Comparison of ENCODE assay signal across 18 cellular contexts in the genomic region with DNA sequence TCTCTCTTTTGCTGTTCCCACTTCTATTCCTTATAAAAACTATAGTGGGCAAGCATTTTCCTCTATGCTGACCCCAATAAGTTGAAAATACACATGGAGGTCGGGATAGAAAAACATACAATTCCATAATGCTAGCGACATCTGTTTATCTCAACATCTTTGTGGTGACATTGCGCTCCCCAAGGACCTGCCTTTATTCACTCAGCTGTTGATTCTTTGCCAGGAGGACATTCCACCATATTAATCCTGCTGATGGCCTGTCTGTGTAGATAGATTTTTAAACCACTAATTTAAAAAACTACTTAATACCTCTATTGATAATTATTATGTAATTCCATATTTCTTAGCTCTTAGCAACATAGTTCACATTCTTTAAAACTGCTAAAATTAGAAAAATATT.
DNase-seq lines count a peak whose midpoint lies in the region; ATAC-seq and TF ChIP-seq lines count a peak whose summit lies in the region.
"Had no signal": no experiment of that assay in that cellular context is flagged by ENCODE, and none has a peak within 500 bp of the region (broad histone marks: within the 10 kb centered on the region; RNA-seq: fewer than 3 reads in every experiment).

No MANE protein-coding gene starts in this region.

- H3K4me3 Mint-ChIP-seq in activated CD8-positive, alpha-beta memory T cell treated with anti-CD3 and anti-CD28 coated beads, Interleukin-2, amount 10 ng/mL, durations not matched to agents 7 days and 5 days = no peak overlapping the region
- H3K4me3 Mint-ChIP-seq: CD14-positive monocyte; CD4-positive, alpha-beta memory T cell; H9 had no signal

- in situ Hi-C loops in brain microvascular endothelial cell (cut with HindIII; ENCODE audit: low pct_ligation_motif_present, low sequenced_read_pairs) = no loop called here

- CTCF ChIA-PET in activated CD8-positive, alpha-beta memory T cell treated with anti-CD3 and anti-CD28 coated beads, Interleukin-2, amount 10 ng/mL, durations not matched to agents 7 days and 5 days (lab: Charles Lee) = no interaction called here

- no peaks in the 10 kb centered on the region for H3K36me3 ChIP-seq in brain microvascular endothelial cell (replicated peaks)
- H3K36me3 ChIP-seq: BLaER1 had no signal

- no peaks in the 10 kb centered on the region for H3K27me3 Mint-ChIP-seq in activated CD8-positive, alpha-beta memory T cell treated with anti-CD3 and anti-CD28 coated beads, Interleukin-2, amount 10 ng/mL, durations not matched to agents 7 days and 5 days

- DNase-seq in DMS 273 (lab: John Stamatoyannopoulos, UW; ENCODE audit: unreplicated experiment) = peak; percentile 37
- DNase-seq in DMS 273 treated with DMSO at 0.1 percent for 48 hours (lab: John Stamatoyannopoulos, UW) = no peak
- peak; percentile 13 for DNase-seq in brain microvascular endothelial cell
- DNase-seq in retinal pigment epithelial cell (ENCODE audit: low read depth) = peak; percentile 52
- DNase-seq in NOMO-1 treated with DMSO at 0.1 percent for 48 hours (lab: John Stamatoyannopoulos, UW; ENCODE audit: unreplicated experiment) = no peak
- DNase-seq in T-helper 9 cell = no peak
- no peak for DNase-seq in activated CD8-positive, alpha-beta memory T cell treated with anti-CD3 and anti-CD28 coated beads, Interleukin-2, amount 10 ng/mL, durations not matched to agents 7 days and 5 days
- DNase-seq: CD4-positive, alpha-beta memory T cell; DMS53; DND-41; EL; H9 had no signal

- no peak for TF ChIP-seq CTCF in brain microvascular endothelial cell (IDR thresholded peaks at IDR 0.05; ENCODE audit: low read depth, low read length, missing control alignments)
- TF ChIP-seq CTCF in retinal pigment epithelial cell (conservative IDR thresholded peaks at IDR 0.05; ENCODE audit: low read depth, low read length) = no peak

- H3K4me3 ChIP-seq in brain microvascular endothelial cell (ENCODE audit: low read depth, low read length) (no peak overlapping the region), retinal pigment epithelial cell (ENCODE audit: low read length) (no peak overlapping the region)
- H3K4me3 ChIP-seq: A549, BLaER1 had no signal

- ATAC-seq in activated CD8-positive, alpha-beta memory T cell treated with anti-CD3 and anti-CD28 coated beads, Interleukin-2, amount 10 ng/mL, durations not matched to agents 7 days and 5 days = no peak
- ATAC-seq: A549 had no signal

- H3K4me1 Mint-ChIP-seq in activated CD8-positive, alpha-beta memory T cell treated with anti-CD3 and anti-CD28 coated beads, Interleukin-2, amount 10 ng/mL, durations not matched to agents 7 days and 5 days = no peaks in the 10 kb centered on the region
- H3K4me1 Mint-ChIP-seq: CD4-positive, alpha-beta memory T cell; H9 had no signal

- no peaks in the 10 kb centered on the region for H3K36me3 Mint-ChIP-seq in activated CD8-positive, alpha-beta memory T cell treated with anti-CD3 and anti-CD28 coated beads, Interleukin-2, amount 10 ng/mL, durations not matched to agents 7 days and 5 days
- H3K36me3 Mint-ChIP-seq: CD14-positive monocyte; CD4-positive, alpha-beta memory T cell had no signal

- no peak overlapping the region for H3K27ac ChIP-seq in brain microvascular endothelial cell
- H3K27ac ChIP-seq: 22Rv1, A549, BLaER1, HL-60, KMS-11 had no signal

- H3K27ac Mint-ChIP-seq in activated CD8-positive, alpha-beta memory T cell treated with anti-CD3 and anti-CD28 coated beads, Interleukin-2, amount 10 ng/mL, durations not matched to agents 7 days and 5 days = no peak overlapping the region
- H3K27ac Mint-ChIP-seq: CD4-positive, alpha-beta memory T cell; H9 had no signal

- H3K27me3 ChIP-seq in brain microvascular endothelial cell (replicated peaks) = no peaks in the 10 kb centered on the region
- H3K27me3 ChIP-seq: BLaER1 had no signal

- no peaks in the 10 kb centered on the region for H3K9me3 Mint-ChIP-seq in activated CD8-positive, alpha-beta memory T cell treated with anti-CD3 and anti-CD28 coated beads, Interleukin-2, amount 10 ng/mL, durations not matched to agents 7 days and 5 days (ENCODE audit: low read depth)
- H3K9me3 Mint-ChIP-seq: H9 had no signal

Comparison
In these comparisons a context has a peak if more than half of its experiments do, and no peak if none do; other contexts are left out.
1. DNase-seq: peak in DMS 273 (single experiment), brain microvascular endothelial cell (single experiment) and retinal pigment epithelial cell (single experiment); none in DMS 273 treated with DMSO at 0.1 percent for 48 hours (single experiment), NOMO-1 treated with DMSO at 0.1 percent for 48 hours (single experiment), T-helper 9 cell (single experiment) and activated CD8-positive, alpha-beta memory T cell treated with anti-CD3 and anti-CD28 coated beads, Interleukin-2, amount 10 ng/mL, durations not matched to agents 7 days and 5 days (single experiment).